ENCODE assay signal across 5 cellular contexts in the genomic region with DNA sequence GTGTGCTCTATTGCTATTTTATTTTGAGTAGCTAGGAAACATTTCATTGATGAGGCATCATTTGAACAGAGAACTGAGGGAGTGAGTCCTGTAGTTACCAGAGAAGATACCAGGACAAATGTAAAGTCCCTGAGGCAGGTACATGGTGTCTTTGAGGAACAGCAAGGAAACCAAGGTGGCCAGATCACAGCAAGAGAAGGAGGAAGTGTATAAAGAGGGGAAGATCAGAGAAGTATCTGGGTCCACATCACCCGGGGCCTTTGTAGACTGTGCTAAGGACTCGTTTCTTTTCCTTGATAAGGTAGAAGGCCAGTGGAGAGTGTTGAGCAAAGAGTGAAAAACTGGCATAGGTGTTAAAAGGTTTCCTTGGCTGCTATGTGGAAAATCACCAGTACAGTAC. TPM values are rescaled to one million over a fixed set of nuclear protein-coding genes. Genes with fewer than 3 reads are reported as not detected.
"Had no signal": no experiment of that assay in that cellular context is flagged by ENCODE, and none has a peak within 500 bp of the region (broad histone marks: within the 10 kb centered on the region; RNA-seq: fewer than 3 reads in every experiment).

No MANE protein-coding gene starts in this region.

- H3K4me3 ChIP-seq: GM23338, K562 had no signal

- ATAC-seq: GM23338, K562 had no signal

- H3K27ac Mint-ChIP-seq: GM23338, H9 had no signal

- H3K4me1 Mint-ChIP-seq: GM23338, H9 had no signal

- DNase-seq: H9, HCEC 1CT, IMR-90 had no signal

- H3K4me3 Mint-ChIP-seq: GM23338, H9 had no signal

RNA-seq across cellular contexts. Expression of gene PLB1, which starts 34.8 kb away (rescaled TPM):
- total RNA-seq: H9 had no signal
